Comparison of ENCODE assay signal across 18 cellular contexts in the genomic region with DNA sequence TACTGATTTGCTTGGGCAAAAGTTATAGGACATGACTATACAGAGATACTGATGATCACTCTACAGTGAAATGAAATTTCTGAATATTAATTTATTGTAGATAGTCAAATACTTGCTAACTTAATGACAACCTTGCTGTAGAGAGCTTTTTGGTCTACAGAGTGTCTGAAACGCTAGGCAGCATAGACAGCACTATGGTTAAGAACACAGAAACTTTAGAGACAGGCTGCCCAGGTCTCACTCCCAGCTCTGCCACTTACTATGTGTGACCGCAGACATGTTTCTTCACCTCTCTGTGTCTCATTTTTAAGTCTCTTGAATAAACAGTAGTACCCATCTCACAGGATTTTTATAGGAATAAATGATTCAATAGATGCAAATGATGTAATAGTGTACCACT.
DNase-seq lines count a peak whose midpoint lies in the region; ATAC-seq and TF ChIP-seq lines count a peak whose summit lies in the region.
"Had no signal": no experiment of that assay in that cellular context is flagged by ENCODE, and none has a peak within 500 bp of the region (broad histone marks: within the 10 kb centered on the region; RNA-seq: fewer than 3 reads in every experiment).

No MANE protein-coding gene starts in this region.

- no peaks in the 10 kb centered on the region for H3K36me3 Mint-ChIP-seq in mesothelial cell of epicardium
- H3K36me3 Mint-ChIP-seq in stimulated activated memory B cell treated with anti-CD40 and anti-IgM and Interleukin-4, amounts not matched to agents 10 μg/mL and 1 μg/mL and 100 μg/mL, for 72 hours = no peaks in the 10 kb centered on the region

- H3K4me1 ChIP-seq in left ventricle myocardium inferior = peaks cover 63% of the 10 kb centered on the region

- intact Hi-C loops in left ventricle myocardium inferior (cut with micrococcal nuclease) = loop anchor here (10.0 kb wide), 2 partner anchors 64 to 524 kb away; no protein-coding TSS in a partner anchor
- intact Hi-C loops in Right ventricle myocardium inferior (cut with DNase I) = loop anchor here (5.0 kb wide), 2 partner anchors 61 to 1236 kb away; no protein-coding TSS in a partner anchor

- ATAC-seq in Right ventricle myocardium inferior (no peak), GM19328 (IDR thresholded peaks at IDR 0.05; ENCODE audit: unreplicated experiment) (no peak), GM21825 (IDR thresholded peaks at IDR 0.05; ENCODE audit: unreplicated experiment) (no peak)
- ATAC-seq in stimulated activated memory B cell treated with anti-CD40 and anti-IgM and Interleukin-4, amounts not matched to agents 10 μg/mL and 1 μg/mL and 100 μg/mL, for 72 hours = no peak
- ATAC-seq: GM12878 had no signal

- no peak overlapping the region for H3K4me3 Mint-ChIP-seq in mesothelial cell of epicardium
- H3K4me3 Mint-ChIP-seq in stimulated activated memory B cell treated with anti-CD40 and anti-IgM and Interleukin-4, amounts not matched to agents 10 μg/mL and 1 μg/mL and 100 μg/mL, for 72 hours = no peak overlapping the region
- H3K4me3 Mint-ChIP-seq: CD4-positive, alpha-beta T cell; HFFc6; IgD-negative memory B cell had no signal

- H3K27me3 ChIP-seq in left ventricle myocardium inferior (ENCODE audit: low read depth) = no peaks in the 10 kb centered on the region

- TF ChIP-seq CTCF in left ventricle myocardium inferior (IDR thresholded peaks at IDR 0.05; ENCODE audit: borderline replicate concordance) (no peak), mesothelial cell of epicardium (IDR thresholded peaks at IDR 0.05; ENCODE audit: unreplicated experiment) (no peak)

- DNase-seq in left ventricle myocardium inferior (no peak), Right ventricle myocardium inferior (ENCODE audit: missing footprints) (no peak), mesothelial cell of epicardium (ENCODE audit: low spot score in 2 of 2, unreplicated experiment in 2 of 2) (no peak), T-helper 9 cell (no peak)
- no peak for DNase-seq in activated effector memory CD4-positive, alpha-beta T cell treated with Interleukin-2 at 50 U/mL for 16 hours
- DNase-seq: C1 segment of cervical spinal cord; Calu3; CD4-positive, alpha-beta T cell; DMS 273 treated with DMSO at 0.1 percent for 48 hours; DMS79; HCEC 1CT; HFFc6 had no signal

- no peaks in the 10 kb centered on the region for H3K27me3 Mint-ChIP-seq in mesothelial cell of epicardium (ENCODE audit: low read depth)
- no peaks in the 10 kb centered on the region for H3K27me3 Mint-ChIP-seq in stimulated activated memory B cell treated with anti-CD40 and anti-IgM and Interleukin-4, amounts not matched to agents 10 μg/mL and 1 μg/mL and 100 μg/mL, for 72 hours
- H3K27me3 Mint-ChIP-seq: CD4-positive, alpha-beta T cell; IgD-negative memory B cell had no signal

- no peak overlapping the region for H3K4me3 ChIP-seq in left ventricle myocardium inferior
- H3K4me3 ChIP-seq: GM12878 had no signal

- no peaks in the 10 kb centered on the region for H3K9me3 ChIP-seq in left ventricle myocardium inferior (replicated peaks)

- peak overlapping the region; percentile 84 for H3K27ac ChIP-seq in left ventricle myocardium inferior (replicated peaks)
- H3K27ac ChIP-seq: 22Rv1 had no signal

- H3K4me1 Mint-ChIP-seq in mesothelial cell of epicardium = peaks cover 35% of the 10 kb centered on the region
- peaks cover 24% of the 10 kb centered on the region for H3K4me1 Mint-ChIP-seq in stimulated activated memory B cell treated with anti-CD40 and anti-IgM and Interleukin-4, amounts not matched to agents 10 μg/mL and 1 μg/mL and 100 μg/mL, for 72 hours

- H3K27ac Mint-ChIP-seq in mesothelial cell of epicardium = peak overlapping the region; percentile 9
- peak overlapping the region; percentile 35 for H3K27ac Mint-ChIP-seq in stimulated activated memory B cell treated with anti-CD40 and anti-IgM and Interleukin-4, amounts not matched to agents 10 μg/mL and 1 μg/mL and 100 μg/mL, for 72 hours
- H3K27ac Mint-ChIP-seq: CD4-positive, alpha-beta T cell; HFFc6; IgD-negative memory B cell had no signal

- H3K9me3 Mint-ChIP-seq in mesothelial cell of epicardium = no peaks in the 10 kb centered on the region
- no peaks in the 10 kb centered on the region for H3K9me3 Mint-ChIP-seq in stimulated activated memory B cell treated with anti-CD40 and anti-IgM and Interleukin-4, amounts not matched to agents 10 μg/mL and 1 μg/mL and 100 μg/mL, for 72 hours
- H3K9me3 Mint-ChIP-seq: CD4-positive, alpha-beta T cell; HFFc6; IgD-negative memory B cell had no signal

- H3K36me3 ChIP-seq in left ventricle myocardium inferior = no peaks in the 10 kb centered on the region
